ENCODE assay signal across 30 cellular contexts in genomic region chr6:44634321-44634720, GRCh38.
"Had no signal": no experiment of that assay in that cellular context is flagged by ENCODE, and none has a peak within 500 bp of the region (broad histone marks: within the 10 kb centered on the region; RNA-seq: fewer than 3 reads in every experiment).

No MANE protein-coding gene starts in this region.

- H3K4me3 Mint-ChIP-seq: activated CD4-positive, alpha-beta memory T cell treated with anti-CD3 and anti-CD28 coated beads, Interleukin-2, amount 10 ng/mL, durations not matched to agents 7 days and 5 days; activated CD4-positive, alpha-beta T cell treated with anti-CD3 and anti-CD28 coated beads for 36 hours; activated CD4-positive, alpha-beta T cell treated with anti-CD3 and anti-CD28 coated beads, Interleukin-2, amount 10 ng/mL, durations not matched to agents 24 days and 14 days; activated naive CD4-positive, alpha-beta T cell treated with anti-CD3 and anti-CD28 coated beads for 36 hours; activated naive CD4-positive, alpha-beta T cell treated with anti-CD3 and anti-CD28 coated beads, Interleukin-2, amount 50 U/mL, for 24 hours; activated naive CD8-positive, alpha-beta T cell treated with anti-CD3 and anti-CD28 coated beads for 36 hours; activated naive CD8-positive, alpha-beta T cell treated with anti-CD3 and anti-CD28 coated beads, Interleukin-2, amount 50 U/mL, for 24 hours; activated T-cell treated with anti-CD3 and anti-CD28 coated beads, Interleukin-2, amount 50 U/mL, for 24 hours; activated T-cell treated with anti-CD3 and anti-CD28 coated beads, Interleukin-2, amount 50 U/mL, for 72 hours; T-helper 17 cell; T-helper 2 cell treated with Interferon-gamma antibody and Interleukin-4, amounts not matched to agents 5 μg/mL and 100 μg/mL, for 36 hours had no signal

- H3K9me3 ChIP-seq: adrenal gland, body of pancreas, esophagus squamous epithelium, gastroesophageal sphincter had no signal

- H3K27ac ChIP-seq: adrenal gland, body of pancreas, epithelial cell of prostate, esophagus squamous epithelium, gastroesophageal sphincter, heart right ventricle had no signal

- H3K4me1 Mint-ChIP-seq: activated naive CD4-positive, alpha-beta T cell treated with anti-CD3 and anti-CD28 coated beads, Interleukin-2, amount 50 U/mL, for 24 hours; activated naive CD8-positive, alpha-beta T cell treated with anti-CD3 and anti-CD28 coated beads for 36 hours had no signal

- H3K36me3 Mint-ChIP-seq: activated naive CD4-positive, alpha-beta T cell treated with anti-CD3 and anti-CD28 coated beads, Interleukin-2, amount 50 U/mL, for 24 hours; activated naive CD8-positive, alpha-beta T cell treated with anti-CD3 and anti-CD28 coated beads for 36 hours had no signal

- DNase-seq: activated CD4-positive, alpha-beta memory T cell treated with anti-CD3 and anti-CD28 coated beads, Interleukin-2, amount 10 ng/mL, durations not matched to agents 7 days and 5 days; activated CD4-positive, alpha-beta T cell treated with anti-CD3 and anti-CD28 coated beads for 36 hours; activated CD4-positive, alpha-beta T cell treated with anti-CD3 and anti-CD28 coated beads, Interleukin-2, amount 10 ng/mL, durations not matched to agents 24 days and 14 days; activated CD4-positive, CD25-positive, alpha-beta regulatory T cell; activated CD4-positive, CD25-positive, alpha-beta regulatory T cell treated with anti-CD3 and anti-CD28 coated beads, Interleukin-2, amount 50 U/mL, for 72 hours; activated CD8-positive, alpha-beta memory T cell treated with anti-CD3 and anti-CD28 coated beads, Interleukin-2, amount 50 U/mL, for 48 hours; activated effector memory CD4-positive, alpha-beta T cell treated with Interleukin-2 at 50 U/mL for 16 hours; activated gamma-delta T cell treated with Interleukin-2 at 50 U/mL for 16 hours; activated naive CD4-positive, alpha-beta T cell treated with anti-CD3 and anti-CD28 coated beads for 36 hours; activated naive CD8-positive, alpha-beta T cell treated with anti-CD3 and anti-CD28 coated beads for 36 hours; activated naive CD8-positive, alpha-beta T cell treated with anti-CD3 and anti-CD28 coated beads, Interleukin-2, amount 50 U/mL, for 24 hours; activated T-cell treated with anti-CD3 and anti-CD28 coated beads for 4 hours; activated T-cell treated with anti-CD3 and anti-CD28 coated beads, Interleukin-2, amount 50 U/mL, for 24 hours; activated T-cell treated with anti-CD3 and anti-CD28 coated beads, Interleukin-2, amount 50 U/mL, for 72 hours; adrenal gland; amygdala; aorta; body of pancreas; cortex of kidney; effector CD8-positive, alpha-beta T cell; esophagus squamous epithelium; foreskin melanocyte; heart right ventricle; T-helper 1 cell; T-helper 17 cell; T1000 had no signal

- H3K27ac Mint-ChIP-seq: activated CD4-positive, alpha-beta memory T cell treated with anti-CD3 and anti-CD28 coated beads, Interleukin-2, amount 10 ng/mL, durations not matched to agents 7 days and 5 days; activated CD4-positive, alpha-beta T cell treated with anti-CD3 and anti-CD28 coated beads for 36 hours; activated CD4-positive, alpha-beta T cell treated with anti-CD3 and anti-CD28 coated beads, Interleukin-2, amount 10 ng/mL, durations not matched to agents 24 days and 14 days; activated naive CD4-positive, alpha-beta T cell treated with anti-CD3 and anti-CD28 coated beads for 36 hours; activated naive CD4-positive, alpha-beta T cell treated with anti-CD3 and anti-CD28 coated beads, Interleukin-2, amount 50 U/mL, for 24 hours; activated naive CD8-positive, alpha-beta T cell treated with anti-CD3 and anti-CD28 coated beads for 36 hours; activated naive CD8-positive, alpha-beta T cell treated with anti-CD3 and anti-CD28 coated beads, Interleukin-2, amount 50 U/mL, for 24 hours; activated T-cell treated with anti-CD3 and anti-CD28 coated beads, Interleukin-2, amount 50 U/mL, for 24 hours; activated T-cell treated with anti-CD3 and anti-CD28 coated beads, Interleukin-2, amount 50 U/mL, for 72 hours; T-helper 17 cell; T-helper 2 cell treated with Interferon-gamma antibody and Interleukin-4, amounts not matched to agents 5 μg/mL and 100 μg/mL, for 36 hours had no signal

- H3K36me3 ChIP-seq: adrenal gland, esophagus squamous epithelium, gastroesophageal sphincter, heart right ventricle had no signal

- H3K9me3 Mint-ChIP-seq: activated CD4-positive, alpha-beta memory T cell treated with anti-CD3 and anti-CD28 coated beads, Interleukin-2, amount 10 ng/mL, durations not matched to agents 7 days and 5 days; activated CD4-positive, alpha-beta T cell treated with anti-CD3 and anti-CD28 coated beads, Interleukin-2, amount 10 ng/mL, durations not matched to agents 24 days and 14 days; activated naive CD4-positive, alpha-beta T cell treated with anti-CD3 and anti-CD28 coated beads for 36 hours; activated naive CD4-positive, alpha-beta T cell treated with anti-CD3 and anti-CD28 coated beads, Interleukin-2, amount 50 U/mL, for 24 hours; activated naive CD8-positive, alpha-beta T cell treated with anti-CD3 and anti-CD28 coated beads for 36 hours; activated T-cell treated with anti-CD3 and anti-CD28 coated beads, Interleukin-2, amount 50 U/mL, for 24 hours; T-helper 2 cell treated with Interferon-gamma antibody and Interleukin-4, amounts not matched to agents 5 μg/mL and 100 μg/mL, for 36 hours had no signal

- H3K4me3 ChIP-seq: adrenal gland, body of pancreas, esophagus squamous epithelium, gastroesophageal sphincter, heart right ventricle had no signal

- H3K27me3 ChIP-seq: body of pancreas had no signal

- ATAC-seq: activated CD4-positive, alpha-beta T cell treated with anti-CD3 and anti-CD28 coated beads for 36 hours; activated naive CD8-positive, alpha-beta T cell treated with anti-CD3 and anti-CD28 coated beads, Interleukin-2, amount 50 U/mL, for 24 hours; activated T-cell treated with anti-CD3 and anti-CD28 coated beads, Interleukin-2, amount 50 U/mL, for 72 hours; body of pancreas; gastroesophageal sphincter; heart right ventricle; T-helper 17 cell had no signal
